ENCODE assay signal across 18 cellular contexts in genomic region chr11:16774920-16775603, GRCh38. TPM values are rescaled to one million over a fixed set of nuclear protein-coding genes. Genes with fewer than 3 reads are reported as not detected.
DNase-seq lines count a peak whose midpoint lies in the region; ATAC-seq and TF ChIP-seq lines count a peak whose summit lies in the region.
"Had no signal": no experiment of that assay in that cellular context is flagged by ENCODE, and none has a peak within 500 bp of the region (broad histone marks: within the 10 kb centered on the region; RNA-seq: fewer than 3 reads in every experiment).

No MANE protein-coding gene starts in this region.

- intact Hi-C loops in sciatic nerve (cut with DNase I): no loop called here

- H3K27me3 ChIP-seq in foreskin keratinocyte: peaks cover 11% of the 10 kb centered on the region

- TF ChIP-seq CTCF in foreskin keratinocyte (conservative IDR thresholded peaks at IDR 0.05): no peak

- peaks cover 9% of the 10 kb centered on the region for H3K4me1 ChIP-seq in foreskin keratinocyte

- peak; percentile 25 for DNase-seq in activated effector memory CD4-positive, alpha-beta T cell treated with anti-CD3 and anti-CD28 coated beads, Interleukin-2, amount 50 U/mL, for 16 hours
- no peak for DNase-seq in activated effector memory CD4-positive, alpha-beta T cell treated with Interleukin-2 at 50 U/mL for 16 hours
- DNase-seq in foreskin keratinocyte (no peak), myocyte (ENCODE audit: low read depth) (peak; percentile 34), sciatic nerve (ENCODE audit: low spot score) (peak; percentile 41), SIG-M5 treated with dmso at 0.1 percent for 504 hours (lab: John Stamatoyannopoulos, UW; ENCODE audit: unreplicated experiment) (no peak), GM19238 (ENCODE audit: insufficient read length, low spot score) (no peak)
- DNase-seq: 8988T; CD4-positive, alpha-beta memory T cell; GOT3; HFFc6; KG1; NCI-H1436; NCI-H2029; NCI-H510A; NCI-H82; PC-3 had no signal

- peak; percentile 21 for ATAC-seq in foreskin keratinocyte
- ATAC-seq in sciatic nerve: no peak
- no peak for ATAC-seq in GM18519 (IDR thresholded peaks at IDR 0.05; ENCODE audit: low FRiP score, unreplicated experiment)
- ATAC-seq: PC-3 had no signal

- H3K27ac ChIP-seq in foreskin keratinocyte: no peak overlapping the region

RNA-seq across cellular contexts. Expression of gene C11orf58, which starts 36.6 kb away (rescaled TPM):
- total RNA-seq in foreskin keratinocyte (110 and 126 TPM in 2 replicates), myocyte (123 and 127 TPM in 2 replicates), sciatic nerve (127 TPM)
- polyA plus RNA-seq in foreskin keratinocyte: 91.1 and 106 TPM in 2 replicates
- polyA plus RNA-seq in myocyte (2012): 149 TPM

Comparison
In these comparisons a context has a peak if more than half of its experiments do, and no peak if none do; other contexts are left out.
1. DNase-seq: peak in activated effector memory CD4-positive, alpha-beta T cell treated with anti-CD3 and anti-CD28 coated beads, Interleukin-2, amount 50 U/mL, for 16 hours (single experiment), myocyte (single experiment) and sciatic nerve (single experiment); none in activated effector memory CD4-positive, alpha-beta T cell treated with Interleukin-2 at 50 U/mL for 16 hours (single experiment), foreskin keratinocyte (0 of 2), SIG-M5 treated with dmso at 0.1 percent for 504 hours (single experiment) and GM19238 (single experiment).